ENCODE assay signal across 15 cellular contexts in genomic region chr9:110788871-110789270, GRCh38.
A peak's percentile ranks its signal among the peaks of the same experiment; 100 is the strongest.
DNase-seq lines count a peak whose midpoint lies in the region; ATAC-seq, FAIRE-seq and TF ChIP-seq lines count a peak whose summit lies in the region.
"Had no signal": no experiment of that assay in that cellular context is flagged by ENCODE, and none has a peak within 500 bp of the region (broad histone marks: within the 10 kb centered on the region; RNA-seq: fewer than 3 reads in every experiment).

No MANE protein-coding gene starts in this region.

- H2BK120ac ChIP-seq in IMR-90 (ENCODE audit: low read depth, low read length): peak overlapping the region; percentile 59

- H3K9me3 ChIP-seq in IMR-90 (ENCODE audit: control insufficient read depth, insufficient read depth, low read length): no peaks in the 10 kb centered on the region; the same call in 1 of the 2 replicates
- H3K9me3 ChIP-seq: BLaER1, HAP-1 had no signal

- no peak for TF ChIP-seq RAD21 in IMR-90 (IDR thresholded peaks at IDR 0.05; ENCODE audit: low read length)

- ATAC-seq in IMR-90 (ENCODE audit: low read depth) (no peak), foreskin keratinocyte (no peak)
- ATAC-seq: A549, GM12878 had no signal

- no peak overlapping the region for H3K4me2 ChIP-seq in IMR-90 (ENCODE audit: low read depth, low read length)
- H3K4me2 ChIP-seq: A549, BLaER1 had no signal

- no peak overlapping the region for H2AFZ ChIP-seq in IMR-90 (replicated peaks; ENCODE audit: low read length, poor library complexity)
- H2AFZ ChIP-seq: GM23248 had no signal

- H3K36me3 ChIP-seq in IMR-90 (ENCODE audit: control insufficient read depth, insufficient read depth, low read length) (no peaks in the 10 kb centered on the region), bronchial epithelial cell (ENCODE audit: control insufficient read depth, insufficient read depth, low read length) (no peaks in the 10 kb centered on the region)
- H3K36me3 ChIP-seq: BLaER1, HAP-1 had no signal

- no peak overlapping the region for H3K9ac ChIP-seq in IMR-90 (ENCODE audit: low read depth, low read length)
- H3K9ac ChIP-seq: BLaER1, GM23248 had no signal

- no peak overlapping the region for H4K5ac ChIP-seq in IMR-90 (ENCODE audit: low read depth, low read length)

- H3K27ac ChIP-seq in IMR-90 (ENCODE audit: insufficient read depth, low read length) (no peak overlapping the region), foreskin keratinocyte (no peak overlapping the region)
- H3K27ac ChIP-seq: A549, BLaER1, GM23248 had no signal

- H2AK9ac ChIP-seq in IMR-90 (replicated peaks; ENCODE audit: low read depth, low read length, poor library complexity): no peak overlapping the region

- CTCF ChIA-PET in IMR-90 (lab: Yijun Ruan, JAX): interaction anchor here (0.6 kb wide), 1 partner anchor 111 kb away, joined by 7 read pairs; no protein-coding TSS in a partner anchor

- H4K91ac ChIP-seq in IMR-90 (ENCODE audit: insufficient read depth, low read depth, low read length): no peak overlapping the region

- H4K20me1 ChIP-seq in IMR-90 (ENCODE audit: insufficient read depth, low read length): no peaks in the 10 kb centered on the region
- H4K20me1 ChIP-seq: BLaER1 had no signal

- POLR2A ChIA-PET in IMR-90 (lab: Charles Lee; ENCODE audit: unreplicated experiment): interaction anchor here (0.6 kb wide), 1 partner anchor 500 kb away, joined by 3 read pairs; no protein-coding TSS in a partner anchor

- H2BK15ac ChIP-seq in IMR-90 (ENCODE audit: low read depth, low read length): no peak overlapping the region; the same call in 2 of the 3 replicates

- in situ Hi-C loops in IMR-90 (cut with MboI; ENCODE audit: low sequenced_read_pairs): no loop called here

- H3K4ac ChIP-seq in IMR-90 (ENCODE audit: low read depth, low read length): peak overlapping the region; percentile 25; the same call in 1 of the 2 replicates

- peak overlapping the region in 1 of 2 experiments; percentile 4; a peak in 1 of 4 replicates for H4K8ac ChIP-seq in IMR-90 (ENCODE audit: low read depth in 2 of 2, low read length in 2 of 2)

- TF ChIP-seq POLR2A in IMR-90 (IDR thresholded peaks at IDR 0.05; ENCODE audit: low read depth, low read length): no peak

- peak overlapping the region; percentile 7; the same call in 1 of the 2 replicates for H2AK5ac ChIP-seq in IMR-90 (ENCODE audit: low read depth, low read length)

- H3K27me3 ChIP-seq in IMR-90 (ENCODE audit: control insufficient read depth, insufficient read depth, low read length): no peaks in the 10 kb centered on the region
- H3K27me3 ChIP-seq in bronchial epithelial cell (ENCODE audit: control insufficient read depth, insufficient read depth, low read length): no peaks in the 10 kb centered on the region
- H3K27me3 ChIP-seq in foreskin keratinocyte: no peaks in the 10 kb centered on the region
- H3K27me3 ChIP-seq: BLaER1 had no signal

- DNase-seq in IMR-90 (no peak), bronchial epithelial cell (ENCODE audit: low read depth) (peak; percentile 36), foreskin keratinocyte (peak; percentile 74 to 85), DMS114 treated with DMSO at 0.1 percent for 48 hours (lab: John Stamatoyannopoulos, UW; ENCODE audit: unreplicated experiment) (no peak), T-helper 9 cell (no peak), A172 (ENCODE audit: low spot score) (no peak)
- DNase-seq: CD4-positive, alpha-beta memory T cell; DMS53; DND-41; EL; GM23248 had no signal

- no peak for FAIRE-seq in bronchial epithelial cell (lab: Jason Lieb, UNC)
- FAIRE-seq: A549, GM12878 had no signal

- dilution Hi-C loops in IMR-90 (cut with HindIII; ENCODE audit: low sequenced_read_pairs, unreplicated experiment): no loop called here

- H3K4me3 ChIP-seq in IMR-90 (ENCODE audit: insufficient read depth, low read depth, low read length) (no peak overlapping the region), bronchial epithelial cell (ENCODE audit: low read depth, low read length) (no peak overlapping the region)
- H3K4me3 ChIP-seq: A549, BLaER1, GM12878, GM23248, HAP-1 had no signal

- H3K14ac ChIP-seq in IMR-90 (replicated peaks; ENCODE audit: low read depth, low read length): no peak overlapping the region

- H3K18ac ChIP-seq in IMR-90 (ENCODE audit: low read depth, low read length): no peak overlapping the region

- H2BK5ac ChIP-seq in IMR-90 (ENCODE audit: low read depth, low read length, poor library complexity, severe bottlenecking): peak overlapping the region; percentile 19

- H3K23ac ChIP-seq in IMR-90 (ENCODE audit: low read depth, low read length): no peak overlapping the region

- peaks cover 2% of the 10 kb centered on the region; the same call in 1 of the 2 replicates for H3K4me1 ChIP-seq in IMR-90 (ENCODE audit: control insufficient read depth, insufficient read depth, low read length)
- H3K4me1 ChIP-seq in foreskin keratinocyte: no peaks in the 10 kb centered on the region
- H3K4me1 ChIP-seq: BLaER1, HAP-1 had no signal

- TF ChIP-seq CTCF in IMR-90 (conservative IDR thresholded peaks at IDR 0.05; ENCODE audit: low read depth, low read length) (no peak), bronchial epithelial cell (IDR thresholded peaks at IDR 0.05; ENCODE audit: insufficient read depth, low read length, severe bottlenecking) (no peak), foreskin keratinocyte (conservative IDR thresholded peaks at IDR 0.05) (no peak)

- no peaks in the 10 kb centered on the region; a peak in 1 of 4 replicates for H3K79me1 ChIP-seq in IMR-90 (ENCODE audit: low read depth in 1 of 2, low read length in 2 of 2)

- H2BK20ac ChIP-seq in IMR-90 (ENCODE audit: low read depth, low read length): no peak overlapping the region

- H3K56ac ChIP-seq in IMR-90 (ENCODE audit: extremely low read depth, insufficient read depth, low read length): no peak overlapping the region

- intact Hi-C loops in IMR-90 (cut with micrococcal nuclease): no loop called here

- H3K9me1 ChIP-seq in IMR-90 (ENCODE audit: insufficient read depth, low read length): no peaks in the 10 kb centered on the region

- BruUV-seq in IMR-90 (replicated peaks; lab: Mats Ljungman, UMichigan): no TSS peak

TF ChIP-seq in IMR-90, 13 proteins besides CTCF, POLR2A, EP300 and RAD21:
- no peak for TF ChIP-seq CEBPB (IDR thresholded peaks at IDR 0.05; ENCODE audit: low read depth, low read length)
- TF ChIP-seq MXI1 (IDR thresholded peaks at IDR 0.05; ENCODE audit: borderline replicate concordance, low read depth, low read length): no peak
- TF ChIP-seq MAZ (IDR thresholded peaks at IDR 0.05; ENCODE audit: borderline replicate concordance, low read depth, low read length): no peak
- no peak for TF ChIP-seq NFE2L2 (IDR thresholded peaks at IDR 0.05; ENCODE audit: low read depth, low read length)
- no peak for TF ChIP-seq FOS (IDR thresholded peaks at IDR 0.05; ENCODE audit: low read depth, low read length)
- TF ChIP-seq ELK1 (IDR thresholded peaks at IDR 0.05; ENCODE audit: borderline replicate concordance, low read depth, low read length): no peak
- TF ChIP-seq RCOR1 (IDR thresholded peaks at IDR 0.05; ENCODE audit: insufficient replicate concordance, low read length): no peak
- TF ChIP-seq RFX5 (IDR thresholded peaks at IDR 0.05; ENCODE audit: low read depth, low read length): no peak
- no peak for TF ChIP-seq MAFK (IDR thresholded peaks at IDR 0.05; ENCODE audit: low read depth, low read length)
- TF ChIP-seq USF2 (IDR thresholded peaks at IDR 0.05; ENCODE audit: low read depth, low read length): no peak
- TF ChIP-seq CHD1 (IDR thresholded peaks at IDR 0.05; ENCODE audit: low read depth, low read length): no peak
- no peak for TF ChIP-seq SMC3 (IDR thresholded peaks at IDR 0.05; ENCODE audit: low read depth, low read length)
- TF ChIP-seq BHLHE40 (IDR thresholded peaks at IDR 0.05; ENCODE audit: low read depth, low read length): no peak

Comparison
In these comparisons a context has a peak if more than half of its experiments do, and no peak if none do; other contexts are left out.
1. DNase-seq: peak in bronchial epithelial cell (single experiment) and foreskin keratinocyte (2 of 2); none in IMR-90 (single experiment), DMS114 treated with DMSO at 0.1 percent for 48 hours (single experiment), T-helper 9 cell (single experiment) and A172 (single experiment).